ENCODE assay signal across 15 cellular contexts in the genomic region with DNA sequence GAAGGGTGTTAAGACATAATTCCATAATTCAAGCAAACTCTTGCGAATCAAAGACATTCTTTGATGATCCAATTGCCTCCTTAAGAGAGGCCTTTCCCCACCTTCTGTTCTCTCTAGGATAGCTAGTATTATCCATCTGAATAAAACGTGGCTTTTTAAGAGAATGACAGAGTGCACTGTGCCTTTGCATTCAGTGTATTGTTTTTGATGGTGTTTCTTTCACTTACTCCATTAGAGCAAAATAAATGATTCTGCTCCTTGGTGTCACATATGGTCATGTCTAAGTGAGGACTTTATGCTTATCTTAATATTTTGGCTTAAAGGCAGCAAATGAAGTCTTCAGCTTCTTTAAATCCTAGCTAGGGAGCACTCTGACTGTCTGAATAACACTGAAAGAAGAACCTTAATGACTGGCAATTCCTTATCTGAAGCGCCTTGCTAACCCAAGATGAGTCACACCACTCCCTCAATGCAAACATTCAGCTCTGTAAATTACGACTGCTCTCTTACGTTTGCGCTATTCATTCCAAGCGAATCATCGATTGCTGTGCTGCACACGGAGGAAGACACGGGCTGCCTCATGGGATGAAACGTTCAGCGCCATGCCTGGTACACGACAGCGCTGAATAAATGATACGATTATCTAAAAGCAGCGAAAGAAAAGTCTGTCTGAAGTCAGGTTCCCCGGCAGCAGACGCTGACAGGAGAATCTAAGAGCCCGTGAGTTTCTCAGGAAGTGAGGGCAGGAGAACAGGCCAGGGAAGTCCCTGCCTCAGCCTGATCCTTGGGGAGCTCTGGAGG. TPM values are rescaled to one million over a fixed set of nuclear protein-coding genes. Genes with fewer than 3 reads are reported as not detected.
DNase-seq lines count a peak whose midpoint lies in the region; ATAC-seq and TF ChIP-seq lines count a peak whose summit lies in the region.
"Had no signal": no experiment of that assay in that cellular context is flagged by ENCODE, and none has a peak within 500 bp of the region (broad histone marks: within the 10 kb centered on the region; RNA-seq: fewer than 3 reads in every experiment).

No MANE protein-coding gene starts in this region.

- no peaks in the 10 kb centered on the region for H3K36me3 Mint-ChIP-seq in mesothelial cell of epicardium
- no peaks in the 10 kb centered on the region for H3K36me3 Mint-ChIP-seq in activated naive CD4-positive, alpha-beta T cell treated with anti-CD3 and anti-CD28 coated beads, Interleukin-2, amount 50 U/mL, for 72 hours

- peaks cover 20% of the 10 kb centered on the region for H3K9me3 Mint-ChIP-seq in mesothelial cell of epicardium
- no peaks in the 10 kb centered on the region for H3K9me3 Mint-ChIP-seq in activated naive CD4-positive, alpha-beta T cell treated with anti-CD3 and anti-CD28 coated beads, Interleukin-2, amount 50 U/mL, for 72 hours
- H3K9me3 Mint-ChIP-seq: activated naive CD4-positive, alpha-beta T cell treated with anti-CD3 and anti-CD28 coated beads for 36 hours had no signal

- DNase-seq in NCI-H226 (peak; percentile 75), brain microvascular endothelial cell (peak; percentile 30), mesothelial cell of epicardium (ENCODE audit: low spot score in 2 of 2, unreplicated experiment in 2 of 2) (no peak), NAMALWA (ENCODE audit: low spot score) (no peak)
- no peak for DNase-seq in activated CD4-positive, alpha-beta T cell treated with anti-CD3 and anti-CD28 coated beads for 48 hours
- DNase-seq in activated naive CD4-positive, alpha-beta T cell treated with anti-CD3 and anti-CD28 coated beads, Interleukin-2, amount 50 U/mL, for 72 hours (ENCODE audit: low spot score in 2 of 2), result no peak
- DNase-seq: activated naive CD4-positive, alpha-beta T cell treated with anti-CD3 and anti-CD28 coated beads for 36 hours; foreskin fibroblast; Karpas-422; stimulated activated CD4-positive, alpha-beta T cell treated with anti-CD3 and anti-CD28 coated beads, Interleukin-4, amount 100 ng/mL, for 24 hours; stimulated activated naive CD8-positive, alpha-beta T cell treated with anti-CD3 and anti-CD28 coated beads, Interleukin-15, Interleukin-2, amounts not matched to agents 100 U/mL and 50 U/mL, for 24 hours had no signal

- H3K27me3 Mint-ChIP-seq in mesothelial cell of epicardium (ENCODE audit: low read depth), result no peaks in the 10 kb centered on the region

- no peaks in the 10 kb centered on the region for H3K27me3 ChIP-seq in brain microvascular endothelial cell (replicated peaks)

- peaks cover 5% of the 10 kb centered on the region for H3K4me1 Mint-ChIP-seq in mesothelial cell of epicardium

- peak overlapping the region; percentile 23 for H3K9ac ChIP-seq in ES-I3 (ENCODE audit: low read depth, low read length)
- H3K9ac ChIP-seq: BLaER1 had no signal

- H3K27ac ChIP-seq in brain microvascular endothelial cell, result no peak overlapping the region
- H3K27ac ChIP-seq: BLaER1, psoas muscle had no signal

- H3K4me3 ChIP-seq in brain microvascular endothelial cell (ENCODE audit: low read depth, low read length), result no peak overlapping the region
- H3K4me3 ChIP-seq: BLaER1, psoas muscle had no signal

- no peaks in the 10 kb centered on the region for H3K9me3 ChIP-seq in ES-I3 (ENCODE audit: control insufficient read depth, insufficient read depth, low read length)
- H3K9me3 ChIP-seq: BLaER1, psoas muscle had no signal

- no peak overlapping the region for H3K4me3 Mint-ChIP-seq in mesothelial cell of epicardium
- H3K4me3 Mint-ChIP-seq: activated naive CD4-positive, alpha-beta T cell treated with anti-CD3 and anti-CD28 coated beads for 36 hours had no signal

- peak overlapping the region; percentile 71 for H3K27ac Mint-ChIP-seq in mesothelial cell of epicardium
- H3K27ac Mint-ChIP-seq in activated naive CD4-positive, alpha-beta T cell treated with anti-CD3 and anti-CD28 coated beads, Interleukin-2, amount 50 U/mL, for 72 hours, result no peak overlapping the region
- H3K27ac Mint-ChIP-seq: activated naive CD4-positive, alpha-beta T cell treated with anti-CD3 and anti-CD28 coated beads for 36 hours had no signal

- H3K36me3 ChIP-seq in ES-I3 (ENCODE audit: insufficient read depth, low read length) (no peaks in the 10 kb centered on the region), brain microvascular endothelial cell (replicated peaks) (no peaks in the 10 kb centered on the region)
- H3K36me3 ChIP-seq: BLaER1 had no signal

- no peak for ATAC-seq in GM19324 (IDR thresholded peaks at IDR 0.05; ENCODE audit: low FRiP score, unreplicated experiment)
- no peak for ATAC-seq in activated naive CD4-positive, alpha-beta T cell treated with anti-CD3 and anti-CD28 coated beads, Interleukin-2, amount 50 U/mL, for 72 hours
- ATAC-seq: psoas muscle; stimulated activated naive CD8-positive, alpha-beta T cell treated with anti-CD3 and anti-CD28 coated beads, Interleukin-15, Interleukin-2, amounts not matched to agents 100 U/mL and 50 U/mL, for 24 hours had no signal

- peaks cover 10% of the 10 kb centered on the region; the same call in 1 of the 2 replicates for H3K4me1 ChIP-seq in ES-I3 (ENCODE audit: insufficient read depth, low read length)
- H3K4me1 ChIP-seq: BLaER1, psoas muscle had no signal

- no peak for TF ChIP-seq CTCF in brain microvascular endothelial cell (IDR thresholded peaks at IDR 0.05; ENCODE audit: low read depth, low read length, missing control alignments)
- TF ChIP-seq CTCF in mesothelial cell of epicardium (IDR thresholded peaks at IDR 0.05; ENCODE audit: unreplicated experiment), result no peak

- in situ Hi-C loops in brain microvascular endothelial cell (cut with HindIII; ENCODE audit: low pct_ligation_motif_present, low sequenced_read_pairs), result no loop called here

RNA-seq across cellular contexts. Expression of a gene that starts 35.1 kb away (rescaled TPM):
- 16.2 to 16.7 TPM (median 16.6 TPM) in 3 replicates for total RNA-seq in mesothelial cell of epicardium
- total RNA-seq in activated naive CD4-positive, alpha-beta T cell treated with anti-CD3 and anti-CD28 coated beads, Interleukin-2, amount 50 U/mL, for 72 hours, result 10 to 100 TPM in 1 of 2 donors, 1 to 10 TPM in 1; 5.5 to 14.7 TPM

Comparison
In these comparisons a context has a peak if more than half of its experiments do, and no peak if none do; other contexts are left out.
1. DNase-seq: peak in NCI-H226 (single experiment) and brain microvascular endothelial cell (single experiment); none in mesothelial cell of epicardium (0 of 2), activated CD4-positive, alpha-beta T cell treated with anti-CD3 and anti-CD28 coated beads for 48 hours (single experiment), NAMALWA (single experiment) and activated naive CD4-positive, alpha-beta T cell treated with anti-CD3 and anti-CD28 coated beads, Interleukin-2, amount 50 U/mL, for 72 hours (0 of 2).